Comparison of ENCODE assay signal across 1 cellular context in genomic region chr7:2022737-2023250, GRCh38.
A peak's percentile ranks its signal among the peaks of the same experiment; 100 is the strongest.
TF ChIP-seq lines count a peak whose summit lies in the region.

No MANE protein-coding gene starts in this region.

TF ChIP-seq in K562, 482 proteins besides CTCF, POLR2A, EP300 and RAD21 (continued from another document and continues in another):
- TF ChIP-seq PRPF4 (IDR thresholded peaks at IDR 0.05; ENCODE audit: insufficient read depth, low read depth, low read length, poor library complexity, severe bottlenecking) (no peak), C11orf30 (IDR thresholded peaks at IDR 0.05; ENCODE audit: low read depth) (peak; percentile 83), ZFPM2 (CRISPR knock-in tag; IDR thresholded peaks at IDR 0.05) (no peak), HNRNPH1 (optimal IDR thresholded peaks at IDR 0.05; ENCODE audit: low read depth, low read length) (no peak), POLR2AphosphoS2 (IDR thresholded peaks at IDR 0.05; ENCODE audit: low read length) (no peak), TGIF2 (CRISPR knock-in tag; IDR thresholded peaks at IDR 0.05) (no peak), GATA2 (CRISPR knock-in tag; IDR thresholded peaks at IDR 0.05) (peak; percentile 93), NFYB (IDR thresholded peaks at IDR 0.05; ENCODE audit: extremely low read depth, insufficient read length) (no peak), PHF21A (IDR thresholded peaks at IDR 0.05; ENCODE audit: borderline replicate concordance, low read depth) (no peak), KHSRP (IDR thresholded peaks at IDR 0.05) (peak; percentile 80), ZNF263 (CRISPR knock-in tag; IDR thresholded peaks at IDR 0.05; ENCODE audit: borderline replicate concordance) (no peak), ZBTB40 (IDR thresholded peaks at IDR 0.05) (peak; percentile 64), ZBTB40 (CRISPR knock-in tag; IDR thresholded peaks at IDR 0.05) (no peak), ZNF584 (CRISPR knock-in tag; IDR thresholded peaks at IDR 0.05; ENCODE audit: low read depth) (0 out of 2 replicates have a peak, but pooled peaks have one; percentile 45), TOE1 (IDR thresholded peaks at IDR 0.05; ENCODE audit: borderline replicate concordance) (no peak), TOE1 (CRISPR knock-in tag; IDR thresholded peaks at IDR 0.05; ENCODE audit: borderline replicate concordance, low read depth) (no peak), MLX (CRISPR knock-in tag; conservative IDR thresholded peaks at IDR 0.05) (no peak), ZNF232 (CRISPR knock-in tag; IDR thresholded peaks at IDR 0.05) (no peak), KLF6 (CRISPR knock-in tag; IDR thresholded peaks at IDR 0.05; ENCODE audit: borderline replicate concordance) (no peak), TFAP4 (CRISPR knock-in tag; IDR thresholded peaks at IDR 0.05; ENCODE audit: borderline replicate concordance) (no peak), ZFX (CRISPR knock-in tag; IDR thresholded peaks at IDR 0.05) (no peak), ZNF785 (CRISPR knock-in tag; IDR thresholded peaks at IDR 0.05) (no peak), KDM1A (IDR thresholded peaks at IDR 0.05) (peak; percentile 98 to 99), SMAD4 (CRISPR knock-in tag; conservative IDR thresholded peaks at IDR 0.05) (peak; percentile 90), TBP (optimal IDR thresholded peaks at IDR 0.05; ENCODE audit: low read depth, low read length) (no peak), HLTF (IDR thresholded peaks at IDR 0.05) (no peak; the same call in 1 of the 2 replicates), MAFF (IDR thresholded peaks at IDR 0.05; ENCODE audit: low read length) (peak; percentile 63), ZNF592 (IDR thresholded peaks at IDR 0.05) (peak; percentile 65), REST (CRISPR knock-in tag; IDR thresholded peaks at IDR 0.05; ENCODE audit: low read depth) (no peak), NCOR1 (IDR thresholded peaks at IDR 0.05) (peak; percentile 97), ZNF175 (CRISPR knock-in tag; IDR thresholded peaks at IDR 0.05; ENCODE audit: low read depth) (peak; percentile 62; the same call in 1 of the 2 replicates), CBFA2T3 (IDR thresholded peaks at IDR 0.05) (peak; percentile 99), BACH1 (tag; IDR thresholded peaks at IDR 0.05) (peak; percentile 47; the same call in 1 of the 2 replicates), CXXC5 (CRISPR knock-in tag; IDR thresholded peaks at IDR 0.05) (peak; percentile 63), NELFE (IDR thresholded peaks at IDR 0.05; ENCODE audit: insufficient read depth, insufficient read length) (no peak), U2AF2 (optimal IDR thresholded peaks at IDR 0.05; ENCODE audit: low read depth, low read length) (no peak), ETS1 (conservative IDR thresholded peaks at IDR 0.05; ENCODE audit: control insufficient read depth, low read depth, low read length) (no peak), SOX6 (IDR thresholded peaks at IDR 0.05) (peak; percentile 96), SMAD1 (IDR thresholded peaks at IDR 0.05; ENCODE audit: low read depth, low read length, partially characterized antibody) (peak; percentile 86), ZNF217 (CRISPR knock-in tag; IDR thresholded peaks at IDR 0.05) (no peak), MBD2 (IDR thresholded peaks at IDR 0.05; ENCODE audit: borderline replicate concordance, low read depth) (peak; percentile 76), NONO (IDR thresholded peaks at IDR 0.05; ENCODE audit: low read depth in 2 of 2, low read length in 1 of 2) (peak in 1 of 2 experiments; percentile 69; a peak in 1 of 4 replicates), DNMT1 (IDR thresholded peaks at IDR 0.05) (no peak), ZNF133 (CRISPR knock-in tag; IDR thresholded peaks at IDR 0.05) (no peak), SMARCB1 (IDR thresholded peaks at IDR 0.05; ENCODE audit: insufficient read length, low read depth) (no peak), STAG1 (CRISPR knock-in tag; IDR thresholded peaks at IDR 0.05; ENCODE audit: borderline replicate concordance) (no peak), ZNF695 (CRISPR knock-in tag; IDR thresholded peaks at IDR 0.05) (no peak), DMBX1 (CRISPR knock-in tag; IDR thresholded peaks at IDR 0.05; ENCODE audit: borderline replicate concordance) (peak; percentile 72; the same call in 1 of the 2 replicates), CEBPB (tag; IDR thresholded peaks at IDR 0.05) (peak; percentile 60), ZNF3 (CRISPR knock-in tag; IDR thresholded peaks at IDR 0.05) (no peak), DACH1 (IDR thresholded peaks at IDR 0.05; ENCODE audit: partially characterized antibody) (no peak), MAFK (IDR thresholded peaks at IDR 0.05; ENCODE audit: low read length) (peak; percentile 70), ZNF274 (IDR thresholded peaks at IDR 0.05; ENCODE audit: borderline replicate concordance, low read depth, low read length) (no peak)
